In genomic region chr1:91894036-91894761, GRCh38 we compare ENCODE assay signal across 28 cellular contexts. TPM values are rescaled to one million over a fixed set of nuclear protein-coding genes. Genes with fewer than 3 reads are reported as not detected.
A peak's percentile ranks its signal among the peaks of the same experiment; 100 is the strongest.
DNase-seq lines count a peak whose midpoint lies in the region; ATAC-seq, FAIRE-seq and TF ChIP-seq lines count a peak whose summit lies in the region.
"Had no signal": no experiment of that assay in that cellular context is flagged by ENCODE, and none has a peak within 500 bp of the region (broad histone marks: within the 10 kb centered on the region; RNA-seq: fewer than 3 reads in every experiment).

No MANE protein-coding gene starts in this region.

- CTCF ChIA-PET in A549 (lab: Yijun Ruan, JAX) = no interaction called here

- no peaks in the 10 kb centered on the region for H3K9me3 ChIP-seq in A549
- no peaks in the 10 kb centered on the region for H3K9me3 ChIP-seq in MM.1S (replicated peaks; ENCODE audit: insufficient read depth, low read length)
- H3K9me3 ChIP-seq: colonic mucosa, HAP-1, sigmoid colon, upper lobe of right lung had no signal

- H3K4me2 ChIP-seq in A549 = no peak overlapping the region
- no peak overlapping the region for H3K4me2 ChIP-seq in MM.1S (ENCODE audit: low read depth, low read length)

- H3K9me2 ChIP-seq in MM.1S (replicated peaks; ENCODE audit: insufficient read depth, low read length) = no peaks in the 10 kb centered on the region

- no peaks in the 10 kb centered on the region for H3K36me3 ChIP-seq in MM.1S (replicated peaks; ENCODE audit: insufficient read depth, low read length)
- H3K36me3 ChIP-seq: brain microvascular endothelial cell, colonic mucosa, HAP-1, sigmoid colon, upper lobe of right lung had no signal

- no peak for TF ChIP-seq RAD21 in A549 (conservative IDR thresholded peaks at IDR 0.05 in 1 of 2, IDR thresholded peaks at IDR 0.05 in 1 of 2)

- H3F3A ChIP-seq in MM.1S (ENCODE audit: insufficient read depth, low read length) = no peaks in the 10 kb centered on the region

- H3K27ac ChIP-seq in A549 (peak overlapping the region in 1 of 2 experiments; percentile 45; a peak in 3 of 6 replicates), MM.1S (ENCODE audit: low read length) (no peak overlapping the region)
- H3K27ac ChIP-seq: brain microvascular endothelial cell, colonic mucosa, parathyroid adenoma, upper lobe of right lung had no signal

- no peak overlapping the region for H2AFZ ChIP-seq in MM.1S (ENCODE audit: low read length)
- H2AFZ ChIP-seq: parathyroid adenoma had no signal

- TF ChIP-seq EP300 in A549 (IDR thresholded peaks at IDR 0.05) = no peak

- POLR2A ChIA-PET in A549 (lab: Yijun Ruan, JAX) = no interaction called here

- TF ChIP-seq POLR2A in A549 (IDR thresholded peaks at IDR 0.05; ENCODE audit: low read length) = no peak

- no peaks in the 10 kb centered on the region for H3K79me2 ChIP-seq in MM.1S (ENCODE audit: low read length)
- H3K79me2 ChIP-seq: parathyroid adenoma had no signal

- TF ChIP-seq CTCF in A549 (IDR thresholded peaks at IDR 0.05) = no peak
- TF ChIP-seq CTCF in MM.1S (IDR thresholded peaks at IDR 0.05; ENCODE audit: low read length) = no peak

- no peak for FAIRE-seq in A549 (lab: Jason Lieb, UNC)
- FAIRE-seq: G401.6, GM18507 had no signal

- H3K4me1 ChIP-seq in A549 = peaks cover 63% of the 10 kb centered on the region
- H3K4me1 ChIP-seq in MM.1S (ENCODE audit: low read length) = no peaks in the 10 kb centered on the region
- H3K4me1 ChIP-seq: colonic mucosa, parathyroid adenoma, sigmoid colon had no signal

- no peak for ATAC-seq in A549
- no peak for ATAC-seq in GM18517 (IDR thresholded peaks at IDR 0.05; ENCODE audit: unreplicated experiment)
- no peak for ATAC-seq in GM19463 (IDR thresholded peaks at IDR 0.05; ENCODE audit: unreplicated experiment)
- ATAC-seq: activated naive CD8-positive, alpha-beta T cell treated with anti-CD3 and anti-CD28 coated beads, Interleukin-2, amount 50 U/mL, for 24 hours; left ventricle myocardium superior; T-cell; upper lobe of right lung had no signal

- no peak overlapping the region for H3K4me3 ChIP-seq in A549
- no peak overlapping the region for H3K4me3 ChIP-seq in MM.1S (ENCODE audit: low read length)
- H3K4me3 ChIP-seq: colonic mucosa, HAP-1, sigmoid colon, upper lobe of right lung had no signal

- H3K9ac ChIP-seq in MM.1S (ENCODE audit: low read length) = no peak overlapping the region
- H3K9ac ChIP-seq: parathyroid adenoma had no signal

- no peaks in the 10 kb centered on the region for H3K27me3 ChIP-seq in MM.1S (replicated peaks; ENCODE audit: insufficient read depth, low read length)
- H3K27me3 ChIP-seq: brain microvascular endothelial cell, colonic mucosa, sigmoid colon, upper lobe of right lung had no signal

- DNase-seq in A549 (ENCODE audit: low read depth in 1 of 2, low spot score in 1 of 2) (no peak), ELR (ENCODE audit: low read depth) (peak; percentile 81), amniotic epithelial cell (ENCODE audit: low read depth) (peak; percentile 75), iris pigment epithelial cell (ENCODE audit: low read depth) (peak; percentile 78), MM.1S (no peak)
- DNase-seq: activated CD4-positive, alpha-beta T cell treated with anti-CD3 and anti-CD28 coated beads for 48 hours; activated naive CD8-positive, alpha-beta T cell treated with anti-CD3 and anti-CD28 coated beads, Interleukin-2, amount 50 U/mL, for 24 hours; brain microvascular endothelial cell; CD4-positive, alpha-beta T cell; colonic mucosa; DMS 273 treated with DMSO at 0.1 percent for 48 hours; endodermal cell; Karpas-422; left ventricle myocardium superior; NCI-H1105; NCI-H2029 treated with DMSO at 0.1 percent for 48 hours; NCI-H345; OCI-M1; Right ventricle myocardium superior; sigmoid colon; T-cell; upper lobe of right lung had no signal

- H4K20me1 ChIP-seq in MM.1S (ENCODE audit: insufficient read depth, low read length) = no peaks in the 10 kb centered on the region

- 95% methylated on average over 5 of the region's 5 CpGs for WGBS in A549 (ENCODE audit: missing lambda C conversion rate)

TF ChIP-seq in A549, 52 proteins besides CTCF, POLR2A, EP300 and RAD21:
- TF ChIP-seq CEBPB (IDR thresholded peaks at IDR 0.05) (peak; percentile 54 to 57; a peak in 3 of 4 replicates), BHLHE40 (IDR thresholded peaks at IDR 0.05; ENCODE audit: low read depth, low read length) (no peak)

RNA-seq across cellular contexts. Expression of gene TGFBR3, which starts 8.2 kb away (rescaled TPM):
- polyA plus RNA-seq in A549 (2011; rRNA removed) (8.9 and 12.1 TPM in 2 replicates), A549 (2017; fragmentation: RNase III; extraction: RNeasy Plus Mini Kit Qiagen cat#74134 plus additional on column Dnase treatment) (5.0 to 5.8 TPM (median 5.5 TPM) in 3 replicates)
- polyA plus RNA-seq in A549 (2012; cell fraction: cytosol; rRNA removed) = 2.2 and 2.6 TPM in 2 replicates
- polyA plus RNA-seq in A549 (2012; cell fraction: nucleus; rRNA removed) = 3.6 and 3.9 TPM in 2 replicates
- polyA minus RNA-seq in A549 (2011; rRNA and poly(A)+ RNA removed) = 19.1 and 19.3 TPM in 2 replicates

RNA-seq across cellular contexts. Expression of gene BRDT, which starts 55.0 kb away (rescaled TPM):
- polyA plus RNA-seq in A549 (2011; rRNA removed) = not detected in 2 replicates
- polyA plus RNA-seq in A549 (2012; cell fraction: cytosol; rRNA removed) = not detected in 2 replicates
- polyA plus RNA-seq in A549 (2012; cell fraction: nucleus; rRNA removed) = not detected in 2 replicates
- not detected in 3 replicates for polyA plus RNA-seq in A549 (2017; fragmentation: RNase III; extraction: RNeasy Plus Mini Kit Qiagen cat#74134 plus additional on column Dnase treatment)
- polyA minus RNA-seq in A549 (2011; rRNA and poly(A)+ RNA removed) = not detected in 2 replicates
- polyA plus RNA-seq: sigmoid colon had no signal

Comparison
In these comparisons a context has a peak if more than half of its experiments do, and no peak if none do; other contexts are left out.
1. DNase-seq: peak in ELR (single experiment), amniotic epithelial cell (single experiment) and iris pigment epithelial cell (single experiment); none in A549 (0 of 2) and MM.1S (single experiment).